In the genomic region with DNA sequence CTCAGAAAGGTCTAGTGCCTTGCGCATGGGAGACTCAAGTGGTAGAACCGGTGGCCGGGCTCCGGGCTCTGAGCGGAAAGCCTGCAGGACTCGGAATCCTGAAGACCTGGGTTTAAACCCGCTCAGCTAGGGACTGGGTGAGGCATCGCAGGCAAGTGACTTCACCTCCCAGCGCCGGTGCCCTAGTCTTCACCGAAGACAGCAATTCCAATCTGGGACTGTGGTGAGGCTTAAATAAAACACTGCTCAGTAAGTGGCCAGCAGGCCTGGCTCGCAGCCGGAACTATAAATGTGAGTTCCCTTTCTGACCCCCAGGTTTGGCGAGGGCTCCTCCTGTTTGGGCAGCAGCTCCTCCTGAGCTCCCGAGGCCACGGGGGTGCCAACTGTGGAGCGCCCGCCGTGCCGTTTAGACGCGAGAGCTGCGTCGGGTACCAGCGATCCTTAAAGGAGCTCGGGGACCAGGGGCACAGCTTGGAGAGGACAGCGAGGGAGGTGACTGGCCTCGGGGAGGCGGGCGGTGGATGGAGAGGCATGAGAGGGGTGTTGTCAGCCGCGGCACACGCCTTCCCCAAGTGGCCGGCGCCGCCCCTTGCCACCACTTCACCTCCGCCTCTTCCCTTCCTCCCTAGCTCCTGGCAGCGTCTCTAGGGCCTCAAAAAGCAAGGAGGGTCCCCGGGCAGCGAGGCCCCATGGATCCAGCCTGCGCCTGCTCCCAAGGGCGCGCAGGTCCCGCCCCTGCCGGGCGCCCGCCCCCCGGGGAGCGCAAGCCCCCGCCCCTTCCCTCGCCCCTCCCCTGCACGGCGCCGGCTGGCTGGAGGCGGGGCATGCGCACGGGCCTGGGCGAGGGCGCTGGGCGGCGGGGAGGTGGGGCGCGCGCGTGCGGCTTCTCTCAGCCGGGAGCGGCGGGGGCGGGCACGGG, we compare ENCODE assay signal across 1 cellular context.
TF ChIP-seq lines count a peak whose summit lies in the region.

No MANE protein-coding gene starts in this region.

TF ChIP-seq in HEK293, 187 proteins besides CTCF, POLR2A, EP300 and RAD21 (continued from another document):
- TF ChIP-seq, protein P1, sequence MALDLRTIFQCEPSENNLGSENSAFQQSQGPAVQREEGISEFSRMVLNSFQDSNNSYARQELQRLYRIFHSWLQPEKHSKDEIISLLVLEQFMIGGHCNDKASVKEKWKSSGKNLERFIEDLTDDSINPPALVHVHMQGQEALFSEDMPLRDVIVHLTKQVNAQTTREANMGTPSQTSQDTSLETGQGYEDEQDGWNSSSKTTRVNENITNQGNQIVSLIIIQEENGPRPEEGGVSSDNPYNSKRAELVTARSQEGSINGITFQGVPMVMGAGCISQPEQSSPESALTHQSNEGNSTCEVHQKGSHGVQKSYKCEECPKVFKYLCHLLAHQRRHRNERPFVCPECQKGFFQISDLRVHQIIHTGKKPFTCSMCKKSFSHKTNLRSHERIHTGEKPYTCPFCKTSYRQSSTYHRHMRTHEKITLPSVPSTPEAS (tag by site-specific recombination; IDR thresholded peaks at IDR 0.05) = no peak
- TF ChIP-seq, protein P2, sequence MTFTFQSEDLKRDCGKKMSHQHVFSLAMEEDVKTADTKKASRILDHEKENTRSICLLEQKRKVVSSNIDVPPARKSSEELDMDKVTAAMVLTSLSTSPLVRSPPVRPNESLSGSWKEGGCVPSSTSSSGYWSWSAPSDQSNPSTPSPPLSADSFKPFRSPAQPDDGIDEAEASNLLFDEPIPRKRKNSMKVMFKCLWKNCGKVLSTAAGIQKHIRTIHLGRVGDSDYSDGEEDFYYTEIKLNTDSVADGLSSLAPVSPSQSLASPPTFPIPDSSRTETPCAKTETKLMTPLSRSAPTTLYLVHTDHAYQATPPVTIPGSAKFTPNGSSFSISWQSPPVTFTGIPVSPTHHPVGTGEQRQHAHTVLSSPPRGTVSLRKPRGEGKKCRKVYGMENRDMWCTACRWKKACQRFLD (tag by site-specific recombination; IDR thresholded peaks at IDR 0.05) = no peak
- TF ChIP-seq, protein P3, sequence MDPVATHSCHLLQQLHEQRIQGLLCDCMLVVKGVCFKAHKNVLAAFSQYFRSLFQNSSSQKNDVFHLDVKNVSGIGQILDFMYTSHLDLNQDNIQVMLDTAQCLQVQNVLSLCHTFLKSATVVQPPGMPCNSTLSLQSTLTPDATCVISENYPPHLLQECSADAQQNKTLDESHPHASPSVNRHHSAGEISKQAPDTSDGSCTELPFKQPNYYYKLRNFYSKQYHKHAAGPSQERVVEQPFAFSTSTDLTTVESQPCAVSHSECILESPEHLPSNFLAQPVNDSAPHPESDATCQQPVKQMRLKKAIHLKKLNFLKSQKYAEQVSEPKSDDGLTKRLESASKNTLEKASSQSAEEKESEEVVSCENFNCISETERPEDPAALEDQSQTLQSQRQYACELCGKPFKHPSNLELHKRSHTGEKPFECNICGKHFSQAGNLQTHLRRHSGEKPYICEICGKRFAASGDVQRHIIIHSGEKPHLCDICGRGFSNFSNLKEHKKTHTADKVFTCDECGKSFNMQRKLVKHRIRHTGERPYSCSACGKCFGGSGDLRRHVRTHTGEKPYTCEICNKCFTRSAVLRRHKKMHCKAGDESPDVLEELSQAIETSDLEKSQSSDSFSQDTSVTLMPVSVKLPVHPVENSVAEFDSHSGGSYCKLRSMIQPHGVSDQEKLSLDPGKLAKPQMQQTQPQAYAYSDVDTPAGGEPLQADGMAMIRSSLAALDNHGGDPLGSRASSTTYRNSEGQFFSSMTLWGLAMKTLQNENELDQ (tag by site-specific recombination; IDR thresholded peaks at IDR 0.05; ENCODE audit: low read depth) = no peak
- TF ChIP-seq, protein P4, sequence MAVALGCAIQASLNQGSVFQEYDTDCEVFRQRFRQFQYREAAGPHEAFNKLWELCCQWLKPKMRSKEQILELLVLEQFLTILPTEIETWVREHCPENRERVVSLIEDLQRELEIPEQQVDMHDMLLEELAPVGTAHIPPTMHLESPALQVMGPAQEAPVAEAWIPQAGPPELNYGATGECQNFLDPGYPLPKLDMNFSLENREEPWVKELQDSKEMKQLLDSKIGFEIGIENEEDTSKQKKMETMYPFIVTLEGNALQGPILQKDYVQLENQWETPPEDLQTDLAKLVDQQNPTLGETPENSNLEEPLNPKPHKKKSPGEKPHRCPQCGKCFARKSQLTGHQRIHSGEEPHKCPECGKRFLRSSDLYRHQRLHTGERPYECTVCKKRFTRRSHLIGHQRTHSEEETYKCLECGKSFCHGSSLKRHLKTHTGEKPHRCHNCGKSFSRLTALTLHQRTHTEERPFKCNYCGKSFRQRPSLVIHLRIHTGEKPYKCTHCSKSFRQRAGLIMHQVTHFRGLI (tag by site-specific recombination; IDR thresholded peaks at IDR 0.05) = no peak
- no peak for TF ChIP-seq EGR2 (tag by site-specific recombination; IDR thresholded peaks at IDR 0.05; ENCODE audit: low read depth)
- peak; percentile 44; the same call in 1 of the 2 replicates for TF ChIP-seq ZNF341 (tag by site-specific recombination; IDR thresholded peaks at IDR 0.05; ENCODE audit: low read depth)
- 0 out of 2 replicates have a peak, but pooled peaks have one; percentile 23 for TF ChIP-seq SCRT1 (tag by site-specific recombination; IDR thresholded peaks at IDR 0.05; ENCODE audit: borderline replicate concordance)
- TF ChIP-seq ZBTB20 (tag by site-specific recombination; IDR thresholded peaks at IDR 0.05) = peak; percentile 60; the same call in 1 of the 2 replicates
- TF ChIP-seq ZNF624 (tag by site-specific recombination; IDR thresholded peaks at IDR 0.05) = no peak
- TF ChIP-seq ZBTB8A (tag by site-specific recombination; IDR thresholded peaks at IDR 0.05) = peak; percentile 87
- TF ChIP-seq KLF9 (tag by site-specific recombination; IDR thresholded peaks at IDR 0.05; ENCODE audit: low read depth) = peak; percentile 93
- TF ChIP-seq ZNF777 (tag by site-specific recombination; IDR thresholded peaks at IDR 0.05; ENCODE audit: borderline replicate concordance) = peak; percentile 31; the same call in 1 of the 2 replicates
- TF ChIP-seq IKZF3 (tag by site-specific recombination; IDR thresholded peaks at IDR 0.05) = no peak
- TF ChIP-seq ZNF776 (tag by site-specific recombination; IDR thresholded peaks at IDR 0.05; ENCODE audit: borderline replicate concordance) = no peak
- TF ChIP-seq, protein P5, sequence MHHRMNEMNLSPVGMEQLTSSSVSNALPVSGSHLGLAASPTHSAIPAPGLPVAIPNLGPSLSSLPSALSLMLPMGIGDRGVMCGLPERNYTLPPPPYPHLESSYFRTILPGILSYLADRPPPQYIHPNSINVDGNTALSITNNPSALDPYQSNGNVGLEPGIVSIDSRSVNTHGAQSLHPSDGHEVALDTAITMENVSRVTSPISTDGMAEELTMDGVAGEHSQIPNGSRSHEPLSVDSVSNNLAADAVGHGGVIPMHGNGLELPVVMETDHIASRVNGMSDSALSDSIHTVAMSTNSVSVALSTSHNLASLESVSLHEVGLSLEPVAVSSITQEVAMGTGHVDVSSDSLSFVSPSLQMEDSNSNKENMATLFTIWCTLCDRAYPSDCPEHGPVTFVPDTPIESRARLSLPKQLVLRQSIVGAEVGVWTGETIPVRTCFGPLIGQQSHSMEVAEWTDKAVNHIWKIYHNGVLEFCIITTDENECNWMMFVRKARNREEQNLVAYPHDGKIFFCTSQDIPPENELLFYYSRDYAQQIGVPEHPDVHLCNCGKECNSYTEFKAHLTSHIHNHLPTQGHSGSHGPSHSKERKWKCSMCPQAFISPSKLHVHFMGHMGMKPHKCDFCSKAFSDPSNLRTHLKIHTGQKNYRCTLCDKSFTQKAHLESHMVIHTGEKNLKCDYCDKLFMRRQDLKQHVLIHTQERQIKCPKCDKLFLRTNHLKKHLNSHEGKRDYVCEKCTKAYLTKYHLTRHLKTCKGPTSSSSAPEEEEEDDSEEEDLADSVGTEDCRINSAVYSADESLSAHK (tag by site-specific recombination; IDR thresholded peaks at IDR 0.05) = peak; percentile 17; the same call in 1 of the 2 replicates
- no peak for TF ChIP-seq RBAK (tag by site-specific recombination; IDR thresholded peaks at IDR 0.05)
- TF ChIP-seq, protein P6, sequence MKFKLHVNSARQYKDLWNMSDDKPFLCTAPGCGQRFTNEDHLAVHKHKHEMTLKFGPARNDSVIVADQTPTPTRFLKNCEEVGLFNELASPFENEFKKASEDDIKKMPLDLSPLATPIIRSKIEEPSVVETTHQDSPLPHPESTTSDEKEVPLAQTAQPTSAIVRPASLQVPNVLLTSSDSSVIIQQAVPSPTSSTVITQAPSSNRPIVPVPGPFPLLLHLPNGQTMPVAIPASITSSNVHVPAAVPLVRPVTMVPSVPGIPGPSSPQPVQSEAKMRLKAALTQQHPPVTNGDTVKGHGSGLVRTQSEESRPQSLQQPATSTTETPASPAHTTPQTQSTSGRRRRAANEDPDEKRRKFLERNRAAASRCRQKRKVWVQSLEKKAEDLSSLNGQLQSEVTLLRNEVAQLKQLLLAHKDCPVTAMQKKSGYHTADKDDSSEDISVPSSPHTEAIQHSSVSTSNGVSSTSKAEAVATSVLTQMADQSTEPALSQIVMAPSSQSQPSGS (tag by site-specific recombination; IDR thresholded peaks at IDR 0.05; ENCODE audit: low read depth) = no peak
- TF ChIP-seq, protein P7, sequence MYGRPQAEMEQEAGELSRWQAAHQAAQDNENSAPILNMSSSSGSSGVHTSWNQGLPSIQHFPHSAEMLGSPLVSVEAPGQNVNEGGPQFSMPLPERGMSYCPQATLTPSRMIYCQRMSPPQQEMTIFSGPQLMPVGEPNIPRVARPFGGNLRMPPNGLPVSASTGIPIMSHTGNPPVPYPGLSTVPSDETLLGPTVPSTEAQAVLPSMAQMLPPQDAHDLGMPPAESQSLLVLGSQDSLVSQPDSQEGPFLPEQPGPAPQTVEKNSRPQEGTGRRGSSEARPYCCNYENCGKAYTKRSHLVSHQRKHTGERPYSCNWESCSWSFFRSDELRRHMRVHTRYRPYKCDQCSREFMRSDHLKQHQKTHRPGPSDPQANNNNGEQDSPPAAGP (tag by site-specific recombination; IDR thresholded peaks at IDR 0.05) = 0 out of 2 replicates have a peak, but pooled peaks have one; percentile 68
- TF ChIP-seq ZNF354C (tag by site-specific recombination; IDR thresholded peaks at IDR 0.05; ENCODE audit: borderline replicate concordance, low read depth) = no peak
- TF ChIP-seq MEIS1 (CRISPR knock-in tag; IDR thresholded peaks at IDR 0.05; ENCODE audit: borderline replicate concordance) = no peak
- TF ChIP-seq, protein P8, sequence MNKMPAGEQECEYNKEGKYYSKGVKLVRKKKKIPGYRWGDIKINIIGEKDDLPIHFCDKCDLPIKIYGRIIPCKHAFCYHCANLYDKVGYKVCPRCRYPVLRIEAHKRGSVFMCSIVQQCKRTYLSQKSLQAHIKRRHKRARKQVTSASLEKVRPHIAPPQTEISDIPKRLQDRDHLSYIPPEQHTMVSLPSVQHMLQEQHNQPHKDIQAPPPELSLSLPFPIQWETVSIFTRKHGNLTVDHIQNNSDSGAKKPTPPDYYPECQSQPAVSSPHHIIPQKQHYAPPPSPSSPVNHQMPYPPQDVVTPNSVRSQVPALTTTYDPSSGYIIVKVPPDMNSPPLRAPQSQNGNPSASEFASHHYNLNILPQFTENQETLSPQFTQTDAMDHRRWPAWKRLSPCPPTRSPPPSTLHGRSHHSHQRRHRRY (tag by site-specific recombination; IDR thresholded peaks at IDR 0.05) = no peak
- no peak for TF ChIP-seq GFI1B (tag by site-specific recombination; IDR thresholded peaks at IDR 0.05)
- TF ChIP-seq HOXD13 (CRISPR knock-in tag; IDR thresholded peaks at IDR 0.05; ENCODE audit: borderline replicate concordance) = no peak
- TF ChIP-seq, protein P9, sequence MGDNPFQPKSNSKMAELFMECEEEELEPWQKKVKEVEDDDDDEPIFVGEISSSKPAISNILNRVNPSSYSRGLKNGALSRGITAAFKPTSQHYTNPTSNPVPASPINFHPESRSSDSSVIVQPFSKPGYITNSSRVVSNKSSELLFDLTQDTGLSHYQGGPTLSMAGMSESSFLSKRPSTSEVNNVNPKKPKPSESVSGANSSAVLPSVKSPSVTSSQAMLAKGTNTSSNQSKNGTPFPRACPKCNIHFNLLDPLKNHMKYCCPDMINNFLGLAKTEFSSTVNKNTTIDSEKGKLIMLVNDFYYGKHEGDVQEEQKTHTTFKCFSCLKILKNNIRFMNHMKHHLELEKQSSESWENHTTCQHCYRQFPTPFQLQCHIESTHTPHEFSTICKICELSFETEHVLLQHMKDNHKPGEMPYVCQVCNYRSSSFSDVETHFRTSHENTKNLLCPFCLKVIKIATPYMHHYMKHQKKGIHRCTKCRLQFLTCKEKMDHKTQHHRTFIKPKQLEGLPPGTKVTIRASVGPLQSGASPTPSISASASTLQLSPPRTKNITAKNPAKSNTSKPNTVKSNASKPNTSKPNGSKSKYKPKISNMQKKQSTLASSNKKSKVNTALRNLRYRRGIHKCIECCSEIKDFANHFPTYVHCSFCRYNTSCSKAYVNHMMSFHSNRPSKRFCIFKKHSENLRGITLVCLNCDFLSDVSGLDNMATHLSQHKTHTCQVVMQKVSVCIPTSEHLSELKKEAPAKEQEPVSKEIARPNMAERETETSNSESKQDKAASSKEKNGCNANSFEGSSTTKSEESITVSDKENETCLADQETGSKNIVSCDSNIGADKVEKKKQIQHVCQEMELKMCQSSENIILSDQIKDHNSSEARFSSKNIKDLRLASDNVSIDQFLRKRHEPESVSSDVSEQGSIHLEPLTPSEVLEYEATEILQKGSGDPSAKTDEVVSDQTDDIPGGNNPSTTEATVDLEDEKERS (tag by site-specific recombination; IDR thresholded peaks at IDR 0.05) = no peak
- TF ChIP-seq, protein P10, sequence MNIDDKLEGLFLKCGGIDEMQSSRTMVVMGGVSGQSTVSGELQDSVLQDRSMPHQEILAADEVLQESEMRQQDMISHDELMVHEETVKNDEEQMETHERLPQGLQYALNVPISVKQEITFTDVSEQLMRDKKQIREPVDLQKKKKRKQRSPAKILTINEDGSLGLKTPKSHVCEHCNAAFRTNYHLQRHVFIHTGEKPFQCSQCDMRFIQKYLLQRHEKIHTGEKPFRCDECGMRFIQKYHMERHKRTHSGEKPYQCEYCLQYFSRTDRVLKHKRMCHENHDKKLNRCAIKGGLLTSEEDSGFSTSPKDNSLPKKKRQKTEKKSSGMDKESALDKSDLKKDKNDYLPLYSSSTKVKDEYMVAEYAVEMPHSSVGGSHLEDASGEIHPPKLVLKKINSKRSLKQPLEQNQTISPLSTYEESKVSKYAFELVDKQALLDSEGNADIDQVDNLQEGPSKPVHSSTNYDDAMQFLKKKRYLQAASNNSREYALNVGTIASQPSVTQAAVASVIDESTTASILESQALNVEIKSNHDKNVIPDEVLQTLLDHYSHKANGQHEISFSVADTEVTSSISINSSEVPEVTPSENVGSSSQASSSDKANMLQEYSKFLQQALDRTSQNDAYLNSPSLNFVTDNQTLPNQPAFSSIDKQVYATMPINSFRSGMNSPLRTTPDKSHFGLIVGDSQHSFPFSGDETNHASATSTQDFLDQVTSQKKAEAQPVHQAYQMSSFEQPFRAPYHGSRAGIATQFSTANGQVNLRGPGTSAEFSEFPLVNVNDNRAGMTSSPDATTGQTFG (tag by site-specific recombination; IDR thresholded peaks at IDR 0.05; ENCODE audit: borderline replicate concordance) = no peak
